ENCODE assay signal across 9 cellular contexts in the genomic region with DNA sequence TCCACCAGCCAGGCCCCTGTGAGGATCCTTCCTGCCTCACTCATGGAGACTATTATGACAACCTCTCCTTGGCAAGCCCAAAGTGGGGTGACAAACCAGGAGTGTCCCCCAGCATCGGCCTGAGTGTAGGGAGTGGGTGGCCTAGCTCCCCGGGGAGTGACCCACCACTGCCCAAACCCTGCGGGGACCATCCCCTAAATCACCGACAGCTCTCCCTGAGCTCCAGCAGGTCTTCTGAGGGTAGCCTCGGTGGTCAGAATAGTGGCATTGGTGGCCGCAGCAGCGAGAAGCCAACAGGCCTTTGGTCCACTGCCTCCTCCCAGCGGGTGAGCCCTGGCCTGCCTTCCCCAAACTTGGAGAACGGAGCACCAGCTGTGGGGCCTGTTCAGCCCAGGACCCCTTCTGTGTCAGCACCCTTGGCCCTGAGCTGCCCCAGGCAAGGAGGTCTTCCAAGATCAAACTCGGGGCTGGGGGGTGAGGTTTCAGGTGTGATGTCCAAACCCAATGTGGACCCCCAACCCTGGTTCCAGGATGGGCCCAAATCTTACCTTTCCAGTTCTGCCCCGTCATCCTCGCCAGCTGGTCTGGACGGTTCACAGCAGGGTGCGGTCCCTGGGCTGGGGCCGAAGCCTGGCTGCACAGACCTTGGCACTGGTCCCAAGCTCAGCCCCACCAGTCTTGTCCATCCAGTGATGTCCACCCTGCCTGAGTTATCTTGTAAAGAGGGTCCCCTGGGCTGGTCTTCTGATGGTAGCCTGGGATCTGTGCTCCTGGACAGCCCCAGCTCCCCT. TPM values are rescaled to one million over a fixed set of nuclear protein-coding genes. Genes with fewer than 3 reads are reported as not detected.
DNase-seq lines count a peak whose midpoint lies in the region; ATAC-seq and TF ChIP-seq lines count a peak whose summit lies in the region.
"Had no signal": no experiment of that assay in that cellular context is flagged by ENCODE, and none has a peak within 500 bp of the region (broad histone marks: within the 10 kb centered on the region; RNA-seq: fewer than 3 reads in every experiment).

No MANE protein-coding gene starts in this region.

- H3K4me1 Mint-ChIP-seq in CD8-positive, alpha-beta memory T cell = peaks cover 65 to 76% (median 74%) of the 10 kb centered on the region in 3 donors
- peaks cover 20% of the 10 kb centered on the region for H3K4me1 Mint-ChIP-seq in MCF 10A (ENCODE audit: insufficient read depth, unreplicated experiment)

- H3K9me3 ChIP-seq in CD8-positive, alpha-beta memory T cell (ENCODE audit: low read length) = no peaks in the 10 kb centered on the region
- H3K9me3 ChIP-seq in mucosa of stomach (ENCODE audit: control insufficient read depth, low read length) (no peaks in the 10 kb centered on the region), WERI-Rb-1 (ENCODE audit: severe bottlenecking) (no peaks in the 10 kb centered on the region)
- H3K9me3 ChIP-seq: neutrophil had no signal

- no peaks in the 10 kb centered on the region for H3K27me3 Mint-ChIP-seq in CD8-positive, alpha-beta memory T cell
- no peaks in the 10 kb centered on the region for H3K27me3 Mint-ChIP-seq in MCF 10A (ENCODE audit: insufficient read depth, unreplicated experiment)

- intact Hi-C loops in MCF 10A (cut with micrococcal nuclease) = no loop called here

- no peaks in the 10 kb centered on the region for H3K27me3 ChIP-seq in CD8-positive, alpha-beta memory T cell (ENCODE audit: insufficient read depth, low read length, poor library complexity, severe bottlenecking)
- no peaks in the 10 kb centered on the region for H3K27me3 ChIP-seq in mucosa of stomach (ENCODE audit: control insufficient read depth, insufficient read depth, low read length)
- no peaks in the 10 kb centered on the region for H3K27me3 ChIP-seq in WERI-Rb-1 (ENCODE audit: insufficient read depth, low read depth, severe bottlenecking)
- H3K27me3 ChIP-seq: neutrophil had no signal

- peak overlapping the region; percentile 43 for H3K4me3 ChIP-seq in CD8-positive, alpha-beta memory T cell (ENCODE audit: low read length)
- H3K4me3 ChIP-seq in mucosa of stomach (ENCODE audit: low read length) (peak overlapping the region; percentile 37), WERI-Rb-1 (ENCODE audit: low read depth, low read length) (no peak overlapping the region)

- H3K4me1 ChIP-seq in CD8-positive, alpha-beta memory T cell (ENCODE audit: insufficient read depth, low read length) = peaks cover 70% of the 10 kb centered on the region
- peaks cover 57% of the 10 kb centered on the region for H3K4me1 ChIP-seq in mucosa of stomach (ENCODE audit: control insufficient read depth, insufficient read depth, low read length)

- no peak for TF ChIP-seq CTCF in MCF 10A (IDR thresholded peaks at IDR 0.05; ENCODE audit: unreplicated experiment)
- TF ChIP-seq CTCF in WERI-Rb-1 (IDR thresholded peaks at IDR 0.05; ENCODE audit: low read depth, low read length) = no peak

- no peak overlapping the region for H3K27ac ChIP-seq in CD8-positive, alpha-beta memory T cell (ENCODE audit: low read depth, low read length)
- no peak overlapping the region for H3K27ac ChIP-seq in WERI-Rb-1
- H3K27ac ChIP-seq: neutrophil had no signal

- no peaks in the 10 kb centered on the region for H3K9me3 Mint-ChIP-seq in CD8-positive, alpha-beta memory T cell
- no peaks in the 10 kb centered on the region for H3K9me3 Mint-ChIP-seq in MCF 10A (ENCODE audit: unreplicated experiment)

- H3K9ac ChIP-seq in mucosa of stomach (ENCODE audit: low read length) = peak overlapping the region; percentile 94

- peaks cover 0 to 19% (median 2%) of the 10 kb centered on the region in 3 donors for H3K36me3 Mint-ChIP-seq in CD8-positive, alpha-beta memory T cell
- peaks cover 2% of the 10 kb centered on the region for H3K36me3 Mint-ChIP-seq in MCF 10A (ENCODE audit: insufficient read depth, unreplicated experiment)

- ATAC-seq in HG03064 (IDR thresholded peaks at IDR 0.05; ENCODE audit: low read depth, unreplicated experiment) (peak; percentile 7), GM21619 (IDR thresholded peaks at IDR 0.05; ENCODE audit: unreplicated experiment) (no peak)

- no peak for DNase-seq in CD8-positive, alpha-beta memory T cell
- DNase-seq in MCF 10A (ENCODE audit: unreplicated experiment) (no peak), NCI-H748 (lab: John Stamatoyannopoulos, UW; ENCODE audit: unreplicated experiment) (no peak), WERI-Rb-1 (no peak), NCI-H1092 treated with DMSO at 0.1 percent for 48 hours (lab: John Stamatoyannopoulos, UW) (no peak)

- CTCF ChIA-PET in CD8-positive, alpha-beta memory T cell (lab: Charles Lee) = interaction anchor here (1.0 to 4.3 kb wide), 3 partner anchors 35 to 65 kb away, joined by 3 to 28 read pairs (median 7); no protein-coding TSS in a partner anchor
- CTCF ChIA-PET in MCF 10A (lab: Yijun Ruan, JAX) = interaction anchor here (0.5 to 3.3 kb wide), 7 partner anchors 42 to 303 kb away, joined by 3 to 14 read pairs (median 3); no protein-coding TSS in a partner anchor

- peak overlapping the region; percentile 87 to 96 (median 93) for H3K4me3 Mint-ChIP-seq in CD8-positive, alpha-beta memory T cell
- H3K4me3 Mint-ChIP-seq in MCF 10A (ENCODE audit: unreplicated experiment) = peak overlapping the region; percentile 78

- no peaks in the 10 kb centered on the region for H3K36me3 ChIP-seq in CD8-positive, alpha-beta memory T cell (ENCODE audit: insufficient read depth, low read length)
- H3K36me3 ChIP-seq in mucosa of stomach (ENCODE audit: control insufficient read depth, insufficient read depth, low read length) (no peaks in the 10 kb centered on the region), WERI-Rb-1 (peaks cover 10% of the 10 kb centered on the region)
- H3K36me3 ChIP-seq: neutrophil had no signal

- no TSS peak for BruUV-seq in MCF 10A (replicated peaks; lab: Mats Ljungman, UMichigan)

- peak overlapping the region; percentile 58 to 98 (median 86) for H3K27ac Mint-ChIP-seq in CD8-positive, alpha-beta memory T cell
- H3K27ac Mint-ChIP-seq in MCF 10A (ENCODE audit: low read depth, unreplicated experiment) = peak overlapping the region; percentile 76

- POLR2A ChIA-PET in CD8-positive, alpha-beta memory T cell (lab: Charles Lee) = interaction anchor here (0.6 kb wide), 1 partner anchor 234 kb away, joined by 11 read pairs; no protein-coding TSS in a partner anchor
- POLR2A ChIA-PET in MCF 10A (lab: Yijun Ruan, JAX) = interaction anchor here (0.6 to 1.6 kb wide), 5 partner anchors 27 to 657 kb away, joined by 3 to 4 read pairs (median 3); no protein-coding TSS in a partner anchor

RNA-seq across cellular contexts. Expression of gene LIMD1, which starts 1.0 kb away (rescaled TPM):
- 10 to 100 TPM; 27.0 to 27.2 TPM for total RNA-seq in CD8-positive, alpha-beta memory T cell
- polyA plus RNA-seq in CD8-positive, alpha-beta memory T cell = 5.8 TPM
- total RNA-seq in MCF 10A (2022) = 25.4 and 28.2 TPM in 2 replicates
